Comparison of ENCODE assay signal across 1 cellular context in genomic region chr18:27540126-27540525, GRCh38.
TF ChIP-seq lines count a peak whose summit lies in the region.

No MANE protein-coding gene starts in this region.

TF ChIP-seq in GM23338, 12 proteins besides CTCF, POLR2A, EP300 and RAD21 (continued from another document):
- TF ChIP-seq, protein P1, sequence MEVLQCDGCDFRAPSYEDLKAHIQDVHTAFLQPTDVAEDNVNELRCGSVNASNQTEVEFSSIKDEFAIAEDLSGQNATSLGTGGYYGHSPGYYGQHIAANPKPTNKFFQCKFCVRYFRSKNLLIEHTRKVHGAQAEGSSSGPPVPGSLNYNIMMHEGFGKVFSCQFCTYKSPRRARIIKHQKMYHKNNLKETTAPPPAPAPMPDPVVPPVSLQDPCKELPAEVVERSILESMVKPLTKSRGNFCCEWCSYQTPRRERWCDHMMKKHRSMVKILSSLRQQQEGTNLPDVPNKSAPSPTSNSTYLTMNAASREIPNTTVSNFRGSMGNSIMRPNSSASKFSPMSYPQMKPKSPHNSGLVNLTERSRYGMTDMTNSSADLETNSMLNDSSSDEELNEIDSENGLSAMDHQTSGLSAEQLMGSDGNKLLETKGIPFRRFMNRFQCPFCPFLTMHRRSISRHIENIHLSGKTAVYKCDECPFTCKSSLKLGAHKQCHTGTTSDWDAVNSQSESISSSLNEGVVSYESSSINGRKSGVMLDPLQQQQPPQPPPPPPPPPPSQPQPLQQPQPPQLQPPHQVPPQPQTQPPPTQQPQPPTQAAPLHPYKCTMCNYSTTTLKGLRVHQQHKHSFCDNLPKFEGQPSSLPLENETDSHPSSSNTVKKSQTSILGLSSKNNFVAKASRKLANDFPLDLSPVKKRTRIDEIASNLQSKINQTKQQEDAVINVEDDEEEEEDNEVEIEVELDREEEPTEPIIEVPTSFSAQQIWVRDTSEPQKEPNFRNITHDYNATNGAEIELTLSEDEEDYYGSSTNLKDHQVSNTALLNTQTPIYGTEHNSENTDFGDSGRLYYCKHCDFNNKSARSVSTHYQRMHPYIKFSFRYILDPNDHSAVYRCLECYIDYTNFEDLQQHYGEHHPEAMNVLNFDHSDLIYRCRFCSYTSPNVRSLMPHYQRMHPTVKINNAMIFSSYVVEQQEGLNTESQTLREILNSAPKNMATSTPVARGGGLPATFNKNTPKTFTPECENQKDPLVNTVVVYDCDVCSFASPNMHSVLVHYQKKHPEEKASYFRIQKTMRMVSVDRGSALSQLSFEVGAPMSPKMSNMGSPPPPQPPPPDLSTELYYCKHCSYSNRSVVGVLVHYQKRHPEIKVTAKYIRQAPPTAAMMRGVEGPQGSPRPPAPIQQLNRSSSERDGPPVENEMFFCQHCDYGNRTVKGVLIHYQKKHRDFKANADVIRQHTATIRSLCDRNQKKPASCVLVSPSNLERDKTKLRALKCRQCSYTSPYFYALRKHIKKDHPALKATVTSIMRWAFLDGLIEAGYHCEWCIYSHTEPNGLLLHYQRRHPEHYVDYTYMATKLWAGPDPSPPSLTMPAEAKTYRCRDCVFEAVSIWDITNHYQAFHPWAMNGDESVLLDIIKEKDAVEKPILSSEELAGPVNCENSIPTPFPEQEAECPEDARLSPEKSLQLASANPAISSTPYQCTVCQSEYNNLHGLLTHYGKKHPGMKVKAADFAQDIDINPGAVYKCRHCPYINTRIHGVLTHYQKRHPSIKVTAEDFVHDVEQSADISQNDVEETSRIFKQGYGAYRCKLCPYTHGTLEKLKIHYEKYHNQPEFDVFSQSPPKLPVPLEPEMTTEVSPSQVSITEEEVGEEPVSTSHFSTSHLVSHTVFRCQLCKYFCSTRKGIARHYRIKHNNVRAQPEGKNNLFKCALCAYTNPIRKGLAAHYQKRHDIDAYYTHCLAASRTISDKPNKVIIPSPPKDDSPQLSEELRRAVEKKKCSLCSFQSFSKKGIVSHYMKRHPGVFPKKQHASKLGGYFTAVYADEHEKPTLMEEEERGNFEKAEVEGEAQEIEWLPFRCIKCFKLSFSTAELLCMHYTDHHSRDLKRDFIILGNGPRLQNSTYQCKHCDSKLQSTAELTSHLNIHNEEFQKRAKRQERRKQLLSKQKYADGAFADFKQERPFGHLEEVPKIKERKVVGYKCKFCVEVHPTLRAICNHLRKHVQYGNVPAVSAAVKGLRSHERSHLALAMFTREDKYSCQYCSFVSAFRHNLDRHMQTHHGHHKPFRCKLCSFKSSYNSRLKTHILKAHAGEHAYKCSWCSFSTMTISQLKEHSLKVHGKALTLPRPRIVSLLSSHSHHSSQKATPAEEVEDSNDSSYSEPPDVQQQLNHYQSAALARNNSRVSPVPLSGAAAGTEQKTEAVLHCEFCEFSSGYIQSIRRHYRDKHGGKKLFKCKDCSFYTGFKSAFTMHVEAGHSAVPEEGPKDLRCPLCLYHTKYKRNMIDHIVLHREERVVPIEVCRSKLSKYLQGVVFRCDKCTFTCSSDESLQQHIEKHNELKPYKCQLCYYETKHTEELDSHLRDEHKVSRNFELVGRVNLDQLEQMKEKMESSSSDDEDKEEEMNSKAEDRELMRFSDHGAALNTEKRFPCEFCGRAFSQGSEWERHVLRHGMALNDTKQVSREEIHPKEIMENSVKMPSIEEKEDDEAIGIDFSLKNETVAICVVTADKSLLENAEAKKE (CRISPR knock-in tag; IDR thresholded peaks at IDR 0.05) = no peak
- TF ChIP-seq ZNF331 (CRISPR knock-in tag; IDR thresholded peaks at IDR 0.05; ENCODE audit: low read depth) (no peak), EZH2phosphoT487 (IDR thresholded peaks at IDR 0.05; ENCODE audit: unreplicated experiment) (no peak), NANOG (IDR thresholded peaks at IDR 0.05; ENCODE audit: borderline replicate concordance) (no peak), POLR2AphosphoS5 (IDR thresholded peaks at IDR 0.05; ENCODE audit: low read depth) (no peak), ZNF114 (CRISPR knock-in tag; IDR thresholded peaks at IDR 0.05) (no peak), STAT1 (IDR thresholded peaks at IDR 0.05; ENCODE audit: unreplicated experiment) (no peak), JUNB (IDR thresholded peaks at IDR 0.05; ENCODE audit: unreplicated experiment) (no peak)
- TF ChIP-seq, protein P2, sequence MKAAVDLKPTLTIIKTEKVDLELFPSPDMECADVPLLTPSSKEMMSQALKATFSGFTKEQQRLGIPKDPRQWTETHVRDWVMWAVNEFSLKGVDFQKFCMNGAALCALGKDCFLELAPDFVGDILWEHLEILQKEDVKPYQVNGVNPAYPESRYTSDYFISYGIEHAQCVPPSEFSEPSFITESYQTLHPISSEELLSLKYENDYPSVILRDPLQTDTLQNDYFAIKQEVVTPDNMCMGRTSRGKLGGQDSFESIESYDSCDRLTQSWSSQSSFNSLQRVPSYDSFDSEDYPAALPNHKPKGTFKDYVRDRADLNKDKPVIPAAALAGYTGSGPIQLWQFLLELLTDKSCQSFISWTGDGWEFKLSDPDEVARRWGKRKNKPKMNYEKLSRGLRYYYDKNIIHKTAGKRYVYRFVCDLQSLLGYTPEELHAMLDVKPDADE (IDR thresholded peaks at IDR 0.05) = no peak
TF ChIP-seq in GM23338: peak in this region for 0.
